ENCODE assay signal across 31 cellular contexts in the genomic region with DNA sequence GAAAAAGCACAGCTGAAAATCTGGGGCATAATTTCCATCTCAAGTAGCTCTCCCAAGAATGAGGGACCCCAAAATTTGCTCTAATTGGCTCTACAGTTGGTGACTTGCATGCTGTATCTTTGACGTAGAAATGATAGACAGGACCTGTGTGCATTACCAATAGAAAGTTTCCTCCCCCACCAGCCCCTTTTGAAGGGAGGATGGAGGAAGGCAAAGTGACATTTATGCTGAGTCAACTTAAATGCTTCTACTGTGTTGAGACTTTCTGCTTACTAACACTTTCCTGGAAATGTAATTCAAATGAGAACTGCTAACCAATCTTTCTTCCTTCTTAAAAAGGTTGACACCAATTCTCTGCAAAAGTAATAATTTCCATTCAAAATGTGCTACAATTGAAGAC. TPM values are rescaled to one million over a fixed set of nuclear protein-coding genes. Genes with fewer than 3 reads are reported as not detected.
"Had no signal": no experiment of that assay in that cellular context is flagged by ENCODE, and none has a peak within 500 bp of the region (broad histone marks: within the 10 kb centered on the region; RNA-seq: fewer than 3 reads in every experiment).

No MANE protein-coding gene starts in this region.

- H3K9me3 ChIP-seq: gastrocnemius medialis, heart left ventricle, prostate gland, sigmoid colon, stomach, thyroid gland, vagina had no signal

- ATAC-seq: esophagus mucosa; gastrocnemius medialis; left cardiac atrium; left ventricle myocardium superior; natural killer cell; right cardiac atrium; stimulated activated effector memory CD8-positive, alpha-beta T cell treated with anti-CD3 and anti-CD28 coated beads, Interleukin-12 subunit alpha, Interleukin-12 subunit beta, amount 100 ng/mL, for 72 hours had no signal

- H3K27ac Mint-ChIP-seq: endodermal cell; memory B cell; natural killer cell; stimulated activated effector memory CD8-positive, alpha-beta T cell treated with anti-CD3 and anti-CD28 coated beads, Interleukin-12 subunit alpha, Interleukin-12 subunit beta, amount 100 ng/mL, for 72 hours had no signal

- H3K4me1 ChIP-seq: gastrocnemius medialis, heart left ventricle, parathyroid adenoma, prostate gland, sigmoid colon, stomach, vagina had no signal

- H3K27me3 ChIP-seq: gastrocnemius medialis, heart left ventricle, hepatocyte, sigmoid colon, stomach, thyroid gland, vagina had no signal

- H3K4me3 ChIP-seq: dorsolateral prefrontal cortex, gastrocnemius medialis, heart left ventricle, hepatocyte, lung, prostate gland, sigmoid colon, stomach, thyroid gland, vagina had no signal

- H3K36me3 Mint-ChIP-seq: memory B cell; natural killer cell; stimulated activated effector memory CD8-positive, alpha-beta T cell treated with anti-CD3 and anti-CD28 coated beads, Interleukin-12 subunit alpha, Interleukin-12 subunit beta, amount 100 ng/mL, for 72 hours had no signal

- H3K36me3 ChIP-seq: gastrocnemius medialis, heart left ventricle, prostate gland, sigmoid colon, thyroid gland, vagina had no signal

- H2AFZ ChIP-seq: hepatocyte, parathyroid adenoma had no signal

- H3K4me1 Mint-ChIP-seq: endodermal cell; memory B cell; natural killer cell; neural crest cell; stimulated activated effector memory CD8-positive, alpha-beta T cell treated with anti-CD3 and anti-CD28 coated beads, Interleukin-12 subunit alpha, Interleukin-12 subunit beta, amount 100 ng/mL, for 72 hours had no signal

- H3K4me2 ChIP-seq: hepatocyte had no signal

- H3K27me3 Mint-ChIP-seq: memory B cell had no signal

- H3K27ac ChIP-seq: epithelial cell of prostate, gastrocnemius medialis, heart left ventricle, hepatocyte, parathyroid adenoma, prostate gland, sigmoid colon, stomach, thyroid gland, vagina had no signal

- H3K79me2 ChIP-seq: hepatocyte, parathyroid adenoma had no signal

- H3K9me3 Mint-ChIP-seq: endodermal cell, memory B cell, neural crest cell had no signal

- H3K9ac ChIP-seq: parathyroid adenoma had no signal

- FAIRE-seq: colon, kidney had no signal

- DNase-seq: dorsolateral prefrontal cortex; effector CD4-positive, alpha-beta T cell; endodermal cell; foreskin fibroblast; gastrocnemius medialis; heart left ventricle; kidney; left cardiac atrium; left ventricle myocardium superior; natural killer cell; right cardiac atrium; sigmoid colon; stimulated activated CD4-positive, alpha-beta T cell treated with anti-CD3 and anti-CD28 coated beads, Interleukin-2, amount 100 ng/mL, for 24 hours; stimulated activated CD4-positive, alpha-beta T cell treated with anti-CD3 and anti-CD28 coated beads, Interleukin-4, amount 100 ng/mL, for 24 hours; stimulated activated naive CD4-positive, alpha-beta T cell treated with Interleukin-2 at 50 U/mL for 16 hours; stomach; thyroid gland; trophoblast cell had no signal

- H3K4me3 Mint-ChIP-seq: endodermal cell; memory B cell; natural killer cell; neural crest cell; stimulated activated effector memory CD8-positive, alpha-beta T cell treated with anti-CD3 and anti-CD28 coated beads, Interleukin-12 subunit alpha, Interleukin-12 subunit beta, amount 100 ng/mL, for 72 hours had no signal

RNA-seq across cellular contexts. Expression of a gene that starts 31.9 kb away (rescaled TPM):
- total RNA-seq: glomerular endothelial cell, left ventricle myocardium superior, mononuclear cell, natural killer cell, neural crest cell had no signal
